ENCODE assay signal across 8 cellular contexts in genomic region chr2:148875387-148876051, GRCh38. TPM values are rescaled to one million over a fixed set of nuclear protein-coding genes. Genes with fewer than 3 reads are reported as not detected.
DNase-seq lines count a peak whose midpoint lies in the region; ATAC-seq and TF ChIP-seq lines count a peak whose summit lies in the region.

No MANE protein-coding gene starts in this region.

- no peak overlapping the region for H4K8ac ChIP-seq in neuronal stem cell (ENCODE audit: low read depth, low read length)

- H2BK12ac ChIP-seq in neuronal stem cell (ENCODE audit: low read length) = no peak overlapping the region

- H3K23ac ChIP-seq in neuronal stem cell (ENCODE audit: low read depth, low read length, poor library complexity) = peak overlapping the region; percentile 77

- no peak overlapping the region for H4K91ac ChIP-seq in neuronal stem cell (ENCODE audit: low read depth, low read length, poor library complexity)

- H3K36me3 ChIP-seq in MG63 (no peaks in the 10 kb centered on the region), neuronal stem cell (replicated peaks in 1 of 2; ENCODE audit: control insufficient read depth in 2 of 2, insufficient read depth in 2 of 2, low read length in 2 of 2) (peaks cover 0 to 22% of the 10 kb centered on the region in 2 donors)

- no peaks in the 10 kb centered on the region for H3K9me3 Mint-ChIP-seq in T-helper 1 cell treated with Interleukin-12 subunit alpha and Interleukin-12 subunit beta and Interleukin-4 antibody, amounts not matched to agents 30 μg/mL and 1 μg/mL, for 36 hours
- no peaks in the 10 kb centered on the region for H3K9me3 Mint-ChIP-seq in chondrocyte (ENCODE audit: low read depth)

- H3K4me3 ChIP-seq in MG63 (no peak overlapping the region), neuronal stem cell (ENCODE audit: low read length in 2 of 2) (peak overlapping the region; percentile 84 to 95)

- H3K18ac ChIP-seq in neuronal stem cell (ENCODE audit: low read length) = peak overlapping the region; percentile 97

- peak overlapping the region; percentile 90 for H2BK15ac ChIP-seq in neuronal stem cell (ENCODE audit: low read length)

- peak overlapping the region; percentile 50 for H2AK5ac ChIP-seq in neuronal stem cell (ENCODE audit: low read depth, low read length)

- peak overlapping the region; percentile 92 for H3K9ac ChIP-seq in neuronal stem cell (ENCODE audit: low read depth, low read length, poor library complexity)

- no peak overlapping the region for H3K14ac ChIP-seq in neuronal stem cell (ENCODE audit: low read length)

- peaks cover 21% of the 10 kb centered on the region for H3K27me3 Mint-ChIP-seq in T-helper 1 cell treated with Interleukin-12 subunit alpha and Interleukin-12 subunit beta and Interleukin-4 antibody, amounts not matched to agents 30 μg/mL and 1 μg/mL, for 36 hours (ENCODE audit: low read depth)
- peaks cover 3% of the 10 kb centered on the region for H3K27me3 Mint-ChIP-seq in chondrocyte (ENCODE audit: low read depth)

- ATAC-seq in GM21786 (IDR thresholded peaks at IDR 0.05; ENCODE audit: unreplicated experiment) = peak; percentile 7

- peak overlapping the region; percentile 91 for H2BK5ac ChIP-seq in neuronal stem cell (ENCODE audit: low read length)

- H3K4ac ChIP-seq in neuronal stem cell (ENCODE audit: low read length) = no peak overlapping the region

- TF ChIP-seq CTCF in chondrocyte (IDR thresholded peaks at IDR 0.05) = no peak

- peaks cover 7% of the 10 kb centered on the region for H3K4me1 Mint-ChIP-seq in T-helper 1 cell treated with Interleukin-12 subunit alpha and Interleukin-12 subunit beta and Interleukin-4 antibody, amounts not matched to agents 30 μg/mL and 1 μg/mL, for 36 hours (ENCODE audit: low read depth)
- peaks cover 12% of the 10 kb centered on the region for H3K4me1 Mint-ChIP-seq in chondrocyte (ENCODE audit: low read depth)

- peaks cover 7% of the 10 kb centered on the region for H3K36me3 Mint-ChIP-seq in T-helper 1 cell treated with Interleukin-12 subunit alpha and Interleukin-12 subunit beta and Interleukin-4 antibody, amounts not matched to agents 30 μg/mL and 1 μg/mL, for 36 hours (ENCODE audit: low read depth)
- H3K36me3 Mint-ChIP-seq in chondrocyte (ENCODE audit: low read depth) = peaks cover 2% of the 10 kb centered on the region

- H3K27ac ChIP-seq in neuronal stem cell (replicated peaks; ENCODE audit: low read length) = peak overlapping the region; percentile 88

- no peak overlapping the region for H3K27ac Mint-ChIP-seq in T-helper 1 cell treated with Interleukin-12 subunit alpha and Interleukin-12 subunit beta and Interleukin-4 antibody, amounts not matched to agents 30 μg/mL and 1 μg/mL, for 36 hours
- no peak overlapping the region for H3K27ac Mint-ChIP-seq in chondrocyte (ENCODE audit: unreplicated experiment)

- peak overlapping the region; percentile 91 for H3K4me2 ChIP-seq in neuronal stem cell (ENCODE audit: insufficient read depth, low read length, poor library complexity, severe bottlenecking)

- peak overlapping the region; percentile 86 for H2AFZ ChIP-seq in neuronal stem cell (ENCODE audit: low read length)

- H3K79me1 ChIP-seq in neuronal stem cell (ENCODE audit: low read depth, low read length) = peaks cover 6% of the 10 kb centered on the region

- H3K4me1 ChIP-seq in neuronal stem cell (ENCODE audit: control insufficient read depth in 2 of 2, insufficient read depth in 1 of 2, low read depth in 1 of 2, low read length in 2 of 2) = peaks cover 6 to 7% of the 10 kb centered on the region in 2 donors

- no peak for DNase-seq in T-helper 1 cell
- DNase-seq in MG63 = peak; percentile 5
- no peak for DNase-seq in chondrocyte (ENCODE audit: low spot score)
- DNase-seq in neuronal stem cell (ENCODE audit: low spot score) = no peak
- DNase-seq in cerebellar nuclear complex (lab: John Stamatoyannopoulos, UW) = no peak
- no peak for DNase-seq in NCI-H2107 treated with DMSO at 0.1 percent for 48 hours (lab: John Stamatoyannopoulos, UW; ENCODE audit: unreplicated experiment)

- no CpG with 5 or more reads among the region's 74 CpGs for WGBS in neuronal stem cell (ENCODE audit: extremely low coverage in 2 of 2, insufficient read length in 2 of 2, insufficient replicate concordance in 1 of 2), 2 donors

- H3K27me3 ChIP-seq in MG63 (peaks cover 21% of the 10 kb centered on the region), neuronal stem cell (ENCODE audit: control insufficient read depth in 3 of 3, insufficient read depth in 3 of 3, low read depth in 1 of 3, low read length in 3 of 3) (peaks cover 0 to 7% (median 0%) of the 10 kb centered on the region in 3 experiments)

- H2BK120ac ChIP-seq in neuronal stem cell (ENCODE audit: low read depth, low read length) = peak overlapping the region; percentile 53

- no peaks in the 10 kb centered on the region for H3K9me3 ChIP-seq in MG63
- H3K9me3 ChIP-seq in neuronal stem cell (replicated peaks in 1 of 2; ENCODE audit: control insufficient read depth in 2 of 2, insufficient read depth in 1 of 2, low read depth in 1 of 2, low read length in 2 of 2) = peaks cover 0 to 14% of the 10 kb centered on the region in 2 donors

- H3K4me3 Mint-ChIP-seq in T-helper 1 cell treated with Interleukin-12 subunit alpha and Interleukin-12 subunit beta and Interleukin-4 antibody, amounts not matched to agents 30 μg/mL and 1 μg/mL, for 36 hours = peak overlapping the region; percentile 88
- H3K4me3 Mint-ChIP-seq in chondrocyte (ENCODE audit: unreplicated experiment) = peak overlapping the region; percentile 62

RNA-seq across cellular contexts. Expression of gene KIF5C, which starts 0.5 kb away (rescaled TPM):
- total RNA-seq in MG63 (2014; rRNA removed; shearing (Covaris generic); ENCODE audit: low replicate concordance) = 0.13 and 0.96 TPM in 2 replicates
- 2.6 to 3.8 TPM (median 3.1 TPM) in 3 replicates for total RNA-seq in chondrocyte
- polyA plus RNA-seq in neuronal stem cell (2013, experiment 1 of 2) = 79.5 TPM
- 90.7 TPM for polyA plus RNA-seq in neuronal stem cell (2013, experiment 2 of 2)
